Comparison of ENCODE assay signal across 21 cellular contexts in the genomic region with DNA sequence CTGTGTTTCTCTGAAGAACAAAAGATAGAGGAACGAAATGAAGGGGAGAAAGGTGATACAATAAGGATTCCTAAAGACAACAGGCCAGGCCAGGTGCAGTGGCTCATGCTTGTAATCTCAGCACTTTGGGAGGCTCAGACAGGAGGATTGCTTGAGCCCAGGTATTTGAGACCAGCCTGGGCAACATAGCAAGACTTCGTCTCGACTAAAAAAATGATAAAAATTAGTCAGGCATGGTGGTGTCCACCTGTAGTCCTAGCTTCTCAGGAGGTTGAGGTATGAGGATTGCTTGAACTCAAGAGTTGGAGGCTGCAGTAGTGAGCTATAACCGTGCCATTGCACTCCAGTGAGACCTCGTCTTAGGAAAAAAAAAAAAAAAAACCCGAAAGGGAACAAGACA. TPM values are rescaled to one million over a fixed set of nuclear protein-coding genes. Genes with fewer than 3 reads are reported as not detected.
A peak's percentile ranks its signal among the peaks of the same experiment; 100 is the strongest.
DNase-seq lines count a peak whose midpoint lies in the region; ATAC-seq and TF ChIP-seq lines count a peak whose summit lies in the region.
"Had no signal": no experiment of that assay in that cellular context is flagged by ENCODE, and none has a peak within 500 bp of the region (broad histone marks: within the 10 kb centered on the region; RNA-seq: fewer than 3 reads in every experiment).

No MANE protein-coding gene starts in this region.

- H3K27me3 ChIP-seq in mammary epithelial cell (ENCODE audit: insufficient read depth, low read length) (no peaks in the 10 kb centered on the region), breast epithelium (no peaks in the 10 kb centered on the region), mesenchymal stem cell (ENCODE audit: control insufficient read depth in 1 of 2, insufficient read depth in 1 of 2, low read length in 2 of 2) (no peaks in the 10 kb centered on the region), upper lobe of right lung (no peaks in the 10 kb centered on the region)
- H3K27me3 ChIP-seq: neural progenitor cell, tibial artery had no signal

- H2AFZ ChIP-seq in mammary epithelial cell (ENCODE audit: low read depth, low read length) (peak overlapping the region; percentile 13), mesenchymal stem cell (ENCODE audit: low read depth, low read length) (no peak overlapping the region)
- H2AFZ ChIP-seq: neural progenitor cell had no signal

- H3K4me1 Mint-ChIP-seq in WTC11: peaks cover 24% of the 10 kb centered on the region

- TSS peak; percentile 73 for BruUV-seq in mammary epithelial cell (replicated peaks; lab: Mats Ljungman, UMichigan)

- H3K18ac ChIP-seq in mesenchymal stem cell (ENCODE audit: low read depth in 1 of 2, low read length in 2 of 2): no peak overlapping the region

- H3K14ac ChIP-seq in mesenchymal stem cell (ENCODE audit: low read length in 2 of 2): no peak overlapping the region

- no peak for TF ChIP-seq CTCF in mammary epithelial cell (conservative IDR thresholded peaks at IDR 0.05 in 1 of 2, IDR thresholded peaks at IDR 0.05 in 1 of 2; ENCODE audit: extremely low read depth in 1 of 2, insufficient read depth in 1 of 2, low read depth in 1 of 2, low read length in 2 of 2)
- TF ChIP-seq CTCF in breast epithelium (IDR thresholded peaks at IDR 0.05): no peak
- TF ChIP-seq CTCF in WTC11 (IDR thresholded peaks at IDR 0.05): no peak
- TF ChIP-seq CTCF in upper lobe of right lung (IDR thresholded peaks at IDR 0.05): no peak

- H4K20me1 ChIP-seq in mammary epithelial cell (ENCODE audit: insufficient read depth, low read length): no peaks in the 10 kb centered on the region

- H3K27ac ChIP-seq in mammary epithelial cell (ENCODE audit: insufficient read depth, low read depth, low read length) (peak overlapping the region; percentile 70), breast epithelium (no peak overlapping the region), mesenchymal stem cell (ENCODE audit: low read length, poor library complexity, severe bottlenecking) (peak overlapping the region; percentile 90), upper lobe of right lung (peak overlapping the region; percentile 42)
- H3K27ac ChIP-seq: A549, neural progenitor cell had no signal

- H2BK15ac ChIP-seq in mesenchymal stem cell (ENCODE audit: low read depth, poor library complexity, severe bottlenecking): peak overlapping the region; percentile 60

- no peaks in the 10 kb centered on the region for H3K79me2 ChIP-seq in mammary epithelial cell (ENCODE audit: insufficient read depth, low read length)

- no peak overlapping the region for H3K4me3 Mint-ChIP-seq in WTC11
- H3K4me3 Mint-ChIP-seq: neural progenitor cell had no signal

- H3K23ac ChIP-seq in mesenchymal stem cell (ENCODE audit: low read length in 2 of 2): no peak overlapping the region

- peaks cover 13% of the 10 kb centered on the region for H3K4me1 ChIP-seq in mammary epithelial cell (ENCODE audit: insufficient read depth, low read length)
- H3K4me1 ChIP-seq in breast epithelium: no peaks in the 10 kb centered on the region
- H3K4me1 ChIP-seq in mesenchymal stem cell (ENCODE audit: control insufficient read depth, insufficient read depth, low read depth, low read length): no peaks in the 10 kb centered on the region
- H3K4me1 ChIP-seq in upper lobe of right lung: peaks cover 8% of the 10 kb centered on the region
- H3K4me1 ChIP-seq: A549 had no signal

- H3K4me3 ChIP-seq in mammary epithelial cell (replicated peaks in 1 of 3; ENCODE audit: insufficient read depth in 1 of 3, low read depth in 2 of 3, low read length in 3 of 3): no peak overlapping the region
- H3K4me3 ChIP-seq in breast epithelium: no peak overlapping the region
- no peak overlapping the region for H3K4me3 ChIP-seq in mesenchymal stem cell (ENCODE audit: insufficient read depth in 1 of 2, low read depth in 1 of 2, low read length in 2 of 2)
- H3K4me3 ChIP-seq in upper lobe of right lung: peak overlapping the region; percentile 31
- H3K4me3 ChIP-seq: A549, neural progenitor cell had no signal

- no peak overlapping the region for H3K9ac ChIP-seq in mammary epithelial cell (ENCODE audit: insufficient read depth, low read length)
- H3K9ac ChIP-seq in mesenchymal stem cell (ENCODE audit: low read length): peak overlapping the region; percentile 78
- H3K9ac ChIP-seq: neural progenitor cell had no signal

- no peaks in the 10 kb centered on the region for H3K79me1 ChIP-seq in mesenchymal stem cell (replicated peaks; ENCODE audit: low read length, poor library complexity, severe bottlenecking)

- POLR2A ChIA-PET in WTC11 (lab: Charles Lee): interaction anchor here (0.6 kb wide), 1 partner anchor 43 kb away, joined by 3 read pairs; no protein-coding TSS in a partner anchor

- in situ Hi-C loops in mammary epithelial cell (cut with MboI; ENCODE audit: low sequenced_read_pairs in 2 of 2): no loop called here

- CTCF ChIA-PET in mammary epithelial cell (lab: Charles Lee; ENCODE audit: low non-redundant PET) (no interaction called here), WTC11 (lab: Charles Lee) (interaction anchor here (1.9 kb wide), 1 partner anchor 11 kb away, joined by 8 read pairs; no protein-coding TSS in a partner anchor)

- no peak for TF ChIP-seq POLR2A in breast epithelium (IDR thresholded peaks at IDR 0.05)

- no peak overlapping the region for H2BK5ac ChIP-seq in mesenchymal stem cell (ENCODE audit: low read depth, low read length, poor library complexity, severe bottlenecking)

- no peak overlapping the region for H2BK12ac ChIP-seq in mesenchymal stem cell (ENCODE audit: low read length in 2 of 2)

- no peak overlapping the region for H3K27ac Mint-ChIP-seq in WTC11

- H4K91ac ChIP-seq in mesenchymal stem cell (ENCODE audit: low read length): no peak overlapping the region

- 83% methylated on average over 4 of the region's 6 CpGs for WGBS in mammary epithelial cell (ENCODE audit: low coverage, missing lambda C conversion rate)
- WGBS in mesenchymal stem cell: 85% methylated on average over 6 of the region's 6 CpGs

- H3K9me3 ChIP-seq in mammary epithelial cell (replicated peaks; ENCODE audit: insufficient read depth, low read length): no peaks in the 10 kb centered on the region
- no peaks in the 10 kb centered on the region for H3K9me3 ChIP-seq in breast epithelium
- no peaks in the 10 kb centered on the region for H3K9me3 ChIP-seq in mesenchymal stem cell (ENCODE audit: control insufficient read depth, low read length)
- no peaks in the 10 kb centered on the region for H3K9me3 ChIP-seq in upper lobe of right lung
- H3K9me3 ChIP-seq: A549, tibial artery had no signal

- H3K36me3 ChIP-seq in mammary epithelial cell (ENCODE audit: insufficient read depth, low read length): no peaks in the 10 kb centered on the region
- no peaks in the 10 kb centered on the region for H3K36me3 ChIP-seq in breast epithelium
- H3K36me3 ChIP-seq in mesenchymal stem cell (ENCODE audit: control insufficient read depth in 1 of 2, insufficient read depth in 2 of 2, low read depth in 1 of 2, low read length in 2 of 2): no peaks in the 10 kb centered on the region
- no peaks in the 10 kb centered on the region for H3K36me3 ChIP-seq in upper lobe of right lung
- H3K36me3 ChIP-seq: neural progenitor cell, tibial artery had no signal

- no peak overlapping the region for H2BK120ac ChIP-seq in mesenchymal stem cell (ENCODE audit: low read depth, low read length)

- H3K27me3 Mint-ChIP-seq in WTC11 (ENCODE audit: low read depth): no peaks in the 10 kb centered on the region
- H3K27me3 Mint-ChIP-seq: activated B cell treated with CpG ODN at 0.5 μM for 24 hours had no signal

- dilution Hi-C loops in mammary epithelial cell (cut with HindIII; ENCODE audit: low sequenced_read_pairs): no loop called here

- H3K36me3 Mint-ChIP-seq in WTC11: peaks cover 19% of the 10 kb centered on the region

- no peak overlapping the region for H3K4ac ChIP-seq in mesenchymal stem cell (ENCODE audit: low read depth in 1 of 2, low read length in 2 of 2)

- peaks cover 15% of the 10 kb centered on the region for H3K9me3 Mint-ChIP-seq in WTC11
- H3K9me3 Mint-ChIP-seq: activated B cell treated with CpG ODN at 0.5 μM for 24 hours had no signal

- H3K4me2 ChIP-seq in mammary epithelial cell (ENCODE audit: insufficient read depth, low read depth, low read length) (peak overlapping the region; percentile 61), mesenchymal stem cell (ENCODE audit: low read length, poor library complexity, severe bottlenecking) (no peak overlapping the region)

- no peak overlapping the region for H4K8ac ChIP-seq in mesenchymal stem cell (ENCODE audit: low read length)

- H2AK5ac ChIP-seq in mesenchymal stem cell (ENCODE audit: low read length, severe bottlenecking): peak overlapping the region; percentile 26

- ATAC-seq in WTC11 (no peak), upper lobe of right lung (no peak), HG02588 (IDR thresholded peaks at IDR 0.05; ENCODE audit: unreplicated experiment) (no peak), HG03196 (IDR thresholded peaks at IDR 0.05; ENCODE audit: unreplicated experiment) (no peak)

- intact Hi-C loops in mammary epithelial cell (cut with micrococcal nuclease) (loop anchor here (5.0 kb wide), 2 partner anchors 40 to 80 kb away; a partner anchor contains a TSS), breast epithelium (cut with DNase I; ENCODE audit: low total_unique reads) (loop anchor here (2.0 kb wide), 1 partner anchor 61 kb away; no protein-coding TSS in a partner anchor), upper lobe of right lung (cut with DNase I) (no loop called here)

- DNase-seq in mammary epithelial cell (no peak), breast epithelium (ENCODE audit: low spot score in 2 of 2) (no peak), WTC11 (ENCODE audit: low spot score) (no peak), mesenchymal stem cell (no peak), upper lobe of right lung (no peak), DMS153 (lab: John Stamatoyannopoulos, UW) (no peak)
- DNase-seq: activated B cell treated with CpG ODN at 0.5 μM for 24 hours; amygdala; DMS79 treated with DMSO at 0.1 percent for 48 hours; hippocampal formation; midbrain; NCI-H146; NCI-H345; NK-92 treated with Interleukin-12 subunit alpha and Interleukin-12 subunit beta, amount 100 ng/mL, for 24 hours; retina; stimulated activated naive CD4-positive, alpha-beta T cell treated with Interleukin-2 at 50 U/mL for 16 hours; tibial artery had no signal

TF ChIP-seq in WTC11, 78 proteins besides CTCF, POLR2A, EP300 and RAD21 (continues in another document):
- peak; percentile 51; the same call in 1 of the 2 replicates for TF ChIP-seq ZNF121 (CRISPR knock-in tag; IDR thresholded peaks at IDR 0.05)
- TF ChIP-seq EMX1 (CRISPR knock-in tag; IDR thresholded peaks at IDR 0.05): no peak
- no peak for TF ChIP-seq ZBTB21 (CRISPR knock-in tag; IDR thresholded peaks at IDR 0.05; ENCODE audit: borderline replicate concordance)
- no peak for TF ChIP-seq ZNF317 (CRISPR knock-in tag; IDR thresholded peaks at IDR 0.05; ENCODE audit: borderline replicate concordance, low read depth)

RNA-seq across cellular contexts. Expression of a gene that starts 41.4 kb away (rescaled TPM):
- total RNA-seq in mammary epithelial cell (100 to 1,000 TPM in 1 of 2 donors, 10 to 100 TPM in 1; 80.5 to 107 TPM), breast epithelium (10 to 100 TPM; 35.8 to 89.7 (median 50.8) TPM), WTC11 (2021) (51.2 to 65.7 TPM (median 54.4 TPM) in 3 replicates), upper lobe of right lung (51.4 TPM)
- polyA plus RNA-seq in mammary epithelial cell: 37.6 TPM
- polyA minus RNA-seq in mammary epithelial cell: 26.9 TPM
- 63.2 TPM for polyA plus RNA-seq in mesenchymal stem cell (2013, experiment 1 of 2)
- 59.6 TPM for polyA plus RNA-seq in mesenchymal stem cell (2013, experiment 2 of 2)

Comparison
In these comparisons a context has a peak if more than half of its experiments do, and no peak if none do; other contexts are left out.
1. H3K27ac ChIP-seq: peak in mammary epithelial cell (single experiment), mesenchymal stem cell (single experiment) and upper lobe of right lung (single experiment); none in breast epithelium (0 of 2).